Comparison of ENCODE assay signal across 1 cellular context in the genomic region with DNA sequence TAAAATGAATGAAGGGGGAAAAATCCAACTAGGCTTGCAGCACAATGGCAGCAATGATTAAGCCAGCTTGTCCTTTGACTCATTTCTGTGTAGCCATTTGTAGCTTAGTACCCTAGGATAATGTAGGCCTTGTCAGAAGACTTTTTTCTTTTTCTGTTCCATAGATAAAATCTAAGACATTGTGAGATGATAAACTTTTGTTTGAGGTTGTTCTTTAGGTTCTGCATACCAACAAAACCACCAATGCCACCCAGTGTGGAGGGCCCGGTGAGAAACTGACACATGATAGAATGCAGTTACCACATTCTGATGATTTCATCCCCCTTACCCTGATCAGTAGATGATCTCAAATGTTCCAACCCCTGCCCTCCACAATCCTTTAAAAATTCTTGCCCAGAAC.
TF ChIP-seq lines count a peak whose summit lies in the region.

No MANE protein-coding gene starts in this region.

TF ChIP-seq in SK-N-SH treated with all-trans-retinoic acid at 6 μM for 48 hours, 23 proteins besides CTCF, POLR2A, EP300 and RAD21 (continued from another document):
- TF ChIP-seq, protein P1, sequence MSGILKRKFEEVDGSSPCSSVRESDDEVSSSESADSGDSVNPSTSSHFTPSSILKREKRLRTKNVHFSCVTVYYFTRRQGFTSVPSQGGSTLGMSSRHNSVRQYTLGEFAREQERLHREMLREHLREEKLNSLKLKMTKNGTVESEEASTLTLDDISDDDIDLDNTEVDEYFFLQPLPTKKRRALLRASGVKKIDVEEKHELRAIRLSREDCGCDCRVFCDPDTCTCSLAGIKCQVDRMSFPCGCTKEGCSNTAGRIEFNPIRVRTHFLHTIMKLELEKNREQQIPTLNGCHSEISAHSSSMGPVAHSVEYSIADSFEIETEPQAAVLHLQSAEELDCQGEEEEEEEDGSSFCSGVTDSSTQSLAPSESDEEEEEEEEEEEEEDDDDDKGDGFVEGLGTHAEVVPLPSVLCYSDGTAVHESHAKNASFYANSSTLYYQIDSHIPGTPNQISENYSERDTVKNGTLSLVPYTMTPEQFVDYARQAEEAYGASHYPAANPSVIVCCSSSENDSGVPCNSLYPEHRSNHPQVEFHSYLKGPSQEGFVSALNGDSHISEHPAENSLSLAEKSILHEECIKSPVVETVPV (CRISPR knock-in tag; IDR thresholded peaks at IDR 0.05): no peak
- no peak for TF ChIP-seq GLIS3 (CRISPR knock-in tag; IDR thresholded peaks at IDR 0.05)
- no peak for TF ChIP-seq CSDC2 (CRISPR knock-in tag; IDR thresholded peaks at IDR 0.05)
- TF ChIP-seq TOX (CRISPR knock-in tag; IDR thresholded peaks at IDR 0.05; ENCODE audit: borderline replicate concordance): no peak
- TF ChIP-seq, protein P2, sequence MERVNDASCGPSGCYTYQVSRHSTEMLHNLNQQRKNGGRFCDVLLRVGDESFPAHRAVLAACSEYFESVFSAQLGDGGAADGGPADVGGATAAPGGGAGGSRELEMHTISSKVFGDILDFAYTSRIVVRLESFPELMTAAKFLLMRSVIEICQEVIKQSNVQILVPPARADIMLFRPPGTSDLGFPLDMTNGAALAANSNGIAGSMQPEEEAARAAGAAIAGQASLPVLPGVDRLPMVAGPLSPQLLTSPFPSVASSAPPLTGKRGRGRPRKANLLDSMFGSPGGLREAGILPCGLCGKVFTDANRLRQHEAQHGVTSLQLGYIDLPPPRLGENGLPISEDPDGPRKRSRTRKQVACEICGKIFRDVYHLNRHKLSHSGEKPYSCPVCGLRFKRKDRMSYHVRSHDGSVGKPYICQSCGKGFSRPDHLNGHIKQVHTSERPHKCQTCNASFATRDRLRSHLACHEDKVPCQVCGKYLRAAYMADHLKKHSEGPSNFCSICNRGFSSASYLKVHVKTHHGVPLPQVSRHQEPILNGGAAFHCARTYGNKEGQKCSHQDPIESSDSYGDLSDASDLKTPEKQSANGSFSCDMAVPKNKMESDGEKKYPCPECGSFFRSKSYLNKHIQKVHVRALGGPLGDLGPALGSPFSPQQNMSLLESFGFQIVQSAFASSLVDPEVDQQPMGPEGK (CRISPR knock-in tag; IDR thresholded peaks at IDR 0.05; ENCODE audit: borderline replicate concordance): no peak
- no peak for TF ChIP-seq ZC3H10 (CRISPR knock-in tag; IDR thresholded peaks at IDR 0.05)
- no peak for TF ChIP-seq ZFP30 (CRISPR knock-in tag; IDR thresholded peaks at IDR 0.05)
- TF ChIP-seq ISL1 (CRISPR knock-in tag; IDR thresholded peaks at IDR 0.05): no peak
- no peak for TF ChIP-seq ZNF8 (CRISPR knock-in tag; IDR thresholded peaks at IDR 0.05)
- no peak for TF ChIP-seq ESRRG (CRISPR knock-in tag; IDR thresholded peaks at IDR 0.05)
- no peak for TF ChIP-seq ZNF70 (CRISPR knock-in tag; IDR thresholded peaks at IDR 0.05)
